Comparison of ENCODE assay signal across 9 cellular contexts in genomic region chr18:72762505-72763122, GRCh38.
A peak's percentile ranks its signal among the peaks of the same experiment; 100 is the strongest.
DNase-seq lines count a peak whose midpoint lies in the region; ATAC-seq and TF ChIP-seq lines count a peak whose summit lies in the region.
"Had no signal": no experiment of that assay in that cellular context is flagged by ENCODE, and none has a peak within 500 bp of the region (broad histone marks: within the 10 kb centered on the region; RNA-seq: fewer than 3 reads in every experiment).

No MANE protein-coding gene starts in this region.

- TF ChIP-seq POLR2A in adrenal gland (IDR thresholded peaks at IDR 0.05) (no peak), upper lobe of left lung (IDR thresholded peaks at IDR 0.05) (no peak)

- H3K9me3 ChIP-seq in BE2C, result no peaks in the 10 kb centered on the region
- no peaks in the 10 kb centered on the region for H3K9me3 ChIP-seq in adrenal gland (replicated peaks in 1 of 3)
- H3K9me3 ChIP-seq in upper lobe of left lung, result no peaks in the 10 kb centered on the region

- TF ChIP-seq CTCF in BE2C (IDR thresholded peaks at IDR 0.05; ENCODE audit: low read depth, low read length) (peak; percentile 54), adrenal gland (IDR thresholded peaks at IDR 0.05) (peak; percentile 48 to 78 (median 66)), upper lobe of left lung (IDR thresholded peaks at IDR 0.05) (peak; percentile 47 to 79 (median 62))

- H3K4me1 ChIP-seq in BE2C (no peaks in the 10 kb centered on the region), adrenal gland (replicated peaks in 1 of 2) (no peaks in the 10 kb centered on the region), upper lobe of left lung (no peaks in the 10 kb centered on the region)

- H3K4me3 ChIP-seq in BE2C (ENCODE audit: low read depth, low read length) (no peak overlapping the region), adrenal gland (no peak overlapping the region), upper lobe of left lung (no peak overlapping the region)

- ATAC-seq in GM18861 (IDR thresholded peaks at IDR 0.05; ENCODE audit: unreplicated experiment) (peak; percentile 88), HG03103 (IDR thresholded peaks at IDR 0.05; ENCODE audit: low read depth, unreplicated experiment) (peak; percentile 85), upper lobe of left lung (ENCODE audit: low FRiP score in 2 of 2) (peak in 1 of 2 donors; percentile 60)
- ATAC-seq: naive thymus-derived CD8-positive, alpha-beta T cell had no signal

- H3K36me3 ChIP-seq in BE2C (no peaks in the 10 kb centered on the region), adrenal gland (replicated peaks in 1 of 2) (no peaks in the 10 kb centered on the region), upper lobe of left lung (no peaks in the 10 kb centered on the region)

- no peak for TF ChIP-seq EP300 in upper lobe of left lung (IDR thresholded peaks at IDR 0.05)

- DNase-seq in BE2C (no peak), NCI-H2196 (lab: John Stamatoyannopoulos, UW; ENCODE audit: unreplicated experiment) (peak; percentile 50), adrenal gland (no peak), iPS DF 4.7 (ENCODE audit: extremely low read depth, low spot score) (peak; percentile 28), upper lobe of left lung (no peak)
- DNase-seq in activated CD4-positive, alpha-beta T cell treated with anti-CD3 and anti-CD28 coated beads, Interleukin-2, amount 50 U/mL, for 48 hours, result no peak

- intact Hi-C loops in adrenal gland (cut with DNase I), result loop anchor here in 1 of 2 donors (10.0 kb wide), 1 partner anchor 1082 kb away; no protein-coding TSS in a partner anchor

- H3K27me3 ChIP-seq in BE2C, result no peaks in the 10 kb centered on the region
- no peaks in the 10 kb centered on the region for H3K27me3 ChIP-seq in adrenal gland
- no peaks in the 10 kb centered on the region for H3K27me3 ChIP-seq in upper lobe of left lung

- 13 to 18% (median 14%) methylated on average over 5 of the region's 5 CpGs for WGBS in adrenal gland, 4 donors
- 14 to 24% methylated on average over 5 of the region's 5 CpGs for WGBS in upper lobe of left lung, 2 donors

- H3K27ac ChIP-seq in adrenal gland, result no peak overlapping the region
- no peak overlapping the region for H3K27ac ChIP-seq in upper lobe of left lung

Comparison
In these comparisons a context has a peak if more than half of its experiments do, and no peak if none do; other contexts are left out.
1. DNase-seq: peak in NCI-H2196 (single experiment) and iPS DF 4.7 (single experiment); none in BE2C (single experiment), adrenal gland (0 of 7), upper lobe of left lung (0 of 2) and activated CD4-positive, alpha-beta T cell treated with anti-CD3 and anti-CD28 coated beads, Interleukin-2, amount 50 U/mL, for 48 hours (0 of 2).
2. Peak in every context shown above with its lines, with median percentiles within 50 percentile points of each other: CTCF ChIP-seq.